22 cellular contexts compared by ENCODE assay signal in the genomic region with DNA sequence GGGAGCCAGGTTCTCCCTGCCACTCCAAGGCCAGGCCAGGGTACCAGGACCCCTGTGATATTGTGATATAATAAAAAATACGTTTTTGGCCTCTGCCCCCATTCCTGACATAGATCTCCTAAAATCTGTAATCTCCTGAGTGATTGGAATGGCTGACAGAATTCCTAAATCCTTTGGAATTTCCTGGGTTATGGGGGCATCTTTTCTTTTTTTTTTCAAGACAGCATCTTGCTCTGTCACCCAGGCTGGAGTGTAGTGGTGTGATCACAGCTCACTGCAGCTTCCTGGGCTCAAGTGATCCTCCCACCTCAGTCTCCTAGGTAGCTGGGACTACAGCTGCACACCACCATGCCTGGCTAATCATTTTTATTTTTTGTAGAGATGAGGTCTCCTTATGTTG. TPM values are rescaled to one million over a fixed set of nuclear protein-coding genes. Genes with fewer than 3 reads are reported as not detected.
DNase-seq lines count a peak whose midpoint lies in the region; ATAC-seq, FAIRE-seq and TF ChIP-seq lines count a peak whose summit lies in the region.
"Had no signal": no experiment of that assay in that cellular context is flagged by ENCODE, and none has a peak within 500 bp of the region (broad histone marks: within the 10 kb centered on the region; RNA-seq: fewer than 3 reads in every experiment).

No MANE protein-coding gene starts in this region.

- H3K27ac ChIP-seq in RWPE1 (peak overlapping the region; percentile 69), foreskin keratinocyte (peak overlapping the region; percentile 53)
- H3K27ac ChIP-seq: hepatocyte, psoas muscle had no signal

- CTCF ChIA-PET in RWPE1 (lab: Yijun Ruan, JAX): interaction anchor here (1.6 to 1.8 kb wide), 2 partner anchors 10 kb away, joined by 10 to 12 read pairs; no protein-coding TSS in a partner anchor

- no peaks in the 10 kb centered on the region for H3K27me3 ChIP-seq in foreskin keratinocyte
- H3K27me3 ChIP-seq: hepatocyte had no signal

- TF ChIP-seq CTCF in RWPE1 (conservative IDR thresholded peaks at IDR 0.05; ENCODE audit: low read depth) (no peak), foreskin keratinocyte (conservative IDR thresholded peaks at IDR 0.05) (no peak), progenitor cell of endocrine pancreas (IDR thresholded peaks at IDR 0.05; ENCODE audit: unreplicated experiment) (no peak)

- DNase-seq in EH (ENCODE audit: low read depth) (peak; percentile 78), RWPE1 (ENCODE audit: low spot score) (no peak), foreskin keratinocyte (no peak), progenitor cell of endocrine pancreas (ENCODE audit: low spot score, unreplicated experiment) (no peak), SHP77 (lab: John Stamatoyannopoulos, UW) (no peak), H54 (ENCODE audit: insufficient read length, low spot score) (no peak), DMS 273 (lab: John Stamatoyannopoulos, UW; ENCODE audit: unreplicated experiment) (no peak), DMS79 treated with DMSO at 0.1 percent for 48 hours (lab: John Stamatoyannopoulos, UW) (no peak)
- DNase-seq: activated CD4-positive, alpha-beta memory T cell treated with anti-CD3 and anti-CD28 coated beads for 36 hours; activated T-cell treated with anti-CD3 and anti-CD28 coated beads for 4 hours; CD8-positive, alpha-beta T cell; kidney; NCI-H1436 treated with DMSO at 0.1 percent for 48 hours; NCI-H2171 treated with DMSO at 0.1 percent for 48 hours; psoas muscle; SHP77 treated with DMSO at 0.1 percent for 48 hours; stimulated activated CD4-positive, alpha-beta T cell treated with anti-CD3 and anti-CD28 coated beads, Interleukin-12 subunit alpha, Interleukin-12 subunit beta, amount 100 ng/mL, for 4 hours; T-helper 2 cell had no signal

- no peaks in the 10 kb centered on the region for H3K9me3 Mint-ChIP-seq in progenitor cell of endocrine pancreas (ENCODE audit: low read depth)
- H3K9me3 Mint-ChIP-seq: activated CD4-positive, alpha-beta memory T cell treated with anti-CD3 and anti-CD28 coated beads for 36 hours; CD8-positive, alpha-beta T cell; natural killer cell treated with Interleukin-12 subunit alpha and Interleukin-12 subunit beta and Interleukin-15 and Interleukin-18, amount 100 ng/mL, for 72 hours had no signal

- POLR2A ChIA-PET in RWPE1 (lab: Yijun Ruan, JAX; ENCODE audit: low non-redundant PET): no interaction called here

- no peak for ATAC-seq in foreskin keratinocyte
- ATAC-seq: CD8-positive, alpha-beta T cell; natural killer cell treated with Interleukin-12 subunit alpha and Interleukin-12 subunit beta and Interleukin-15 and Interleukin-18, amount 100 ng/mL, for 72 hours; psoas muscle had no signal

- H3K4me3 Mint-ChIP-seq in progenitor cell of endocrine pancreas (ENCODE audit: low read depth): no peak overlapping the region
- H3K4me3 Mint-ChIP-seq: activated CD4-positive, alpha-beta memory T cell treated with anti-CD3 and anti-CD28 coated beads for 36 hours; CD8-positive, alpha-beta T cell; natural killer cell treated with Interleukin-12 subunit alpha and Interleukin-12 subunit beta and Interleukin-15 and Interleukin-18, amount 100 ng/mL, for 72 hours had no signal

- peaks cover 17% of the 10 kb centered on the region for H3K27me3 Mint-ChIP-seq in progenitor cell of endocrine pancreas
- H3K27me3 Mint-ChIP-seq: natural killer cell treated with Interleukin-12 subunit alpha and Interleukin-12 subunit beta and Interleukin-15 and Interleukin-18, amount 100 ng/mL, for 72 hours had no signal

- no peak for FAIRE-seq in H54 (lab: Jason Lieb, UNC)
- FAIRE-seq: H1, kidney had no signal

- peaks cover 15% of the 10 kb centered on the region for H3K4me1 Mint-ChIP-seq in progenitor cell of endocrine pancreas (ENCODE audit: low read depth)

- no peak for TF ChIP-seq POLR2A in H54 (IDR thresholded peaks at IDR 0.05; ENCODE audit: low read depth, low read length)

- H3K36me3 Mint-ChIP-seq in progenitor cell of endocrine pancreas (ENCODE audit: insufficient read depth): no peaks in the 10 kb centered on the region
- H3K36me3 Mint-ChIP-seq: activated CD4-positive, alpha-beta memory T cell treated with anti-CD3 and anti-CD28 coated beads for 36 hours; CD8-positive, alpha-beta T cell; natural killer cell treated with Interleukin-12 subunit alpha and Interleukin-12 subunit beta and Interleukin-15 and Interleukin-18, amount 100 ng/mL, for 72 hours had no signal

- peak overlapping the region; percentile 41 for H3K27ac Mint-ChIP-seq in progenitor cell of endocrine pancreas
- H3K27ac Mint-ChIP-seq: activated CD4-positive, alpha-beta memory T cell treated with anti-CD3 and anti-CD28 coated beads for 36 hours; CD8-positive, alpha-beta T cell; natural killer cell treated with Interleukin-12 subunit alpha and Interleukin-12 subunit beta and Interleukin-15 and Interleukin-18, amount 100 ng/mL, for 72 hours had no signal

- peaks cover 11% of the 10 kb centered on the region for H3K4me1 ChIP-seq in foreskin keratinocyte

RNA-seq across cellular contexts. Expression of a gene that starts 26.2 kb away (rescaled TPM):
- 772 and 774 TPM in 2 replicates for total RNA-seq in foreskin keratinocyte
- 680 and 693 TPM in 2 replicates for polyA plus RNA-seq in foreskin keratinocyte
- total RNA-seq in progenitor cell of endocrine pancreas: 7.2 and 10.7 TPM in 2 replicates

RNA-seq across cellular contexts. Expression of a gene that starts 27.7 kb away (rescaled TPM):
- 12.3 and 12.5 TPM in 2 replicates for total RNA-seq in foreskin keratinocyte
- polyA plus RNA-seq in foreskin keratinocyte: 18.5 and 21.2 TPM in 2 replicates
- total RNA-seq in progenitor cell of endocrine pancreas: not detected in 2 replicates
- total RNA-seq: activated CD4-positive, alpha-beta memory T cell treated with anti-CD3 and anti-CD28 coated beads for 36 hours; CD8-positive, alpha-beta T cell; Daoy; H1; hepatocyte; kidney; natural killer cell treated with Interleukin-12 subunit alpha and Interleukin-12 subunit beta and Interleukin-15 and Interleukin-18, amount 100 ng/mL, for 72 hours had no signal
- polyA plus RNA-seq: H1, hepatocyte had no signal

Comparison
In these comparisons a context has a peak if more than half of its experiments do, and no peak if none do; other contexts are left out.
1. RNA of a gene that starts 26.2 kb away (total RNA-seq): 772 to 774 TPM in foreskin keratinocyte; 7.2 to 10.7 TPM in progenitor cell of endocrine pancreas; every median in the first group is over 10 times any median in the second.
2. RNA of a gene that starts 27.7 kb away (total RNA-seq): 12.3 to 12.5 TPM in foreskin keratinocyte; not detected in progenitor cell of endocrine pancreas; every median in the first group is over 10 times any median in the second.